Comparison of ENCODE assay signal across 8 cellular contexts in genomic region chr2:110383163-110384048, GRCh38.
A peak's percentile ranks its signal among the peaks of the same experiment; 100 is the strongest.
DNase-seq lines count a peak whose midpoint lies in the region; ATAC-seq, FAIRE-seq and TF ChIP-seq lines count a peak whose summit lies in the region.
"Not testable (repeated sequence)": the region's sequence is repeated elsewhere in the genome, so short reads cannot be mapped to it uniquely, and the experiment has no call there.

No MANE protein-coding gene starts in this region.

- POLR2A ChIA-PET in GM12878 (lab: Charles Lee); naive thymus-derived CD8-positive, alpha-beta T cell (lab: Charles Lee): not testable (repeated sequence)

- not testable (repeated sequence) for H2AFZ ChIP-seq in GM12878 (ENCODE audit: control insufficient read depth, low read depth, low read length)

- H3K79me2 ChIP-seq in GM12878 (ENCODE audit: control insufficient read depth, insufficient read depth, low read length) = not testable (repeated sequence)

- in situ Hi-C loops in GM12878 (cut with MboI) = not testable (repeated sequence)

- not testable (repeated sequence) for H3K36me3 ChIP-seq in GM12878 (ENCODE audit: control insufficient read depth in 2 of 2, insufficient read depth in 2 of 2, low read length in 1 of 2); upper lobe of left lung

- not testable (repeated sequence) for H3K9ac ChIP-seq in GM12878 (ENCODE audit: control insufficient read depth, insufficient read depth, low read length)

- H3K27me3 ChIP-seq in GM12878 (replicated peaks in 1 of 2; ENCODE audit: control insufficient read depth in 2 of 2, insufficient read depth in 2 of 2, low read length in 1 of 2); upper lobe of left lung: not testable (repeated sequence)

- BruUV-seq in GM12878 (replicated peaks; lab: Mats Ljungman, UMichigan) = not testable (repeated sequence)

- H3K4me3 ChIP-seq in GM12878, upper lobe of left lung: not testable (repeated sequence)

- WGBS in GM12878 (ENCODE audit: insufficient coverage, insufficient replicate concordance, low lambda C conversion rate, missing lambda C conversion rate) = no CpG with 5 or more reads among the region's 75 CpGs
- no CpG with 5 or more reads among the region's 75 CpGs for WGBS in upper lobe of left lung, 2 donors

- TF ChIP-seq CTCF in GM12878 (IDR thresholded peaks at IDR 0.05 in 2 of 3, conservative IDR thresholded peaks at IDR 0.05 in 1 of 3; ENCODE audit: control insufficient read depth in 2 of 3, extremely low read depth in 1 of 3, insufficient read depth in 1 of 3, low read depth in 3 of 3, low read length in 3 of 3); upper lobe of left lung (IDR thresholded peaks at IDR 0.05): not testable (repeated sequence)

- TF ChIP-seq RAD21 in GM12878 (IDR thresholded peaks at IDR 0.05; ENCODE audit: insufficient read depth, low read depth, low read length) = not testable (repeated sequence)

- not testable (repeated sequence) for H3K4me1 Mint-ChIP-seq in T-helper 17 cell; naive thymus-derived CD8-positive, alpha-beta T cell

- ATAC-seq in GM21723 (IDR thresholded peaks at IDR 0.05; ENCODE audit: unreplicated experiment) (peak; percentile 76), HG03175 (IDR thresholded peaks at IDR 0.05; ENCODE audit: unreplicated experiment) (peak; percentile 60), T-helper 17 cell (peak; percentile 92), GM12878 (peak; percentile 94), left ventricle myocardium superior (peak; percentile 88), upper lobe of left lung (ENCODE audit: low FRiP score in 2 of 2) (peak; percentile 84 to 87)
- ATAC-seq in naive thymus-derived CD8-positive, alpha-beta T cell = peak; percentile 93 to 94

- H3K4me1 ChIP-seq in GM12878 (ENCODE audit: control insufficient read depth, insufficient read depth, low read length); upper lobe of left lung: not testable (repeated sequence)

- RAD21 ChIA-PET in GM12878 (lab: Charles Lee; ENCODE audit: unreplicated experiment) = not testable (repeated sequence)

- not testable (repeated sequence) for H3K27ac ChIP-seq in GM12878 (ENCODE audit: control insufficient read depth, insufficient read depth); upper lobe of left lung

- not testable (repeated sequence) for H3K9me3 Mint-ChIP-seq in naive thymus-derived CD8-positive, alpha-beta T cell

- not testable (repeated sequence) for H3K27me3 Mint-ChIP-seq in T-helper 17 cell; naive thymus-derived CD8-positive, alpha-beta T cell

- not testable (repeated sequence) for H3K36me3 Mint-ChIP-seq in T-helper 17 cell (ENCODE audit: low read depth); naive thymus-derived CD8-positive, alpha-beta T cell

- H3K9me3 ChIP-seq in T-helper 17 cell (ENCODE audit: control insufficient read depth, low read length, poor library complexity, severe bottlenecking); GM12878 (replicated peaks; ENCODE audit: control insufficient read depth, insufficient read depth, low read length); upper lobe of left lung: not testable (repeated sequence)

- not testable (repeated sequence) for H3K4me3 Mint-ChIP-seq in T-helper 17 cell; naive thymus-derived CD8-positive, alpha-beta T cell

- TF ChIP-seq EP300 in GM12878 (IDR thresholded peaks at IDR 0.05; ENCODE audit: borderline replicate concordance in 1 of 2, control insufficient read depth in 1 of 2, low read depth in 2 of 2, low read length in 2 of 2); upper lobe of left lung (IDR thresholded peaks at IDR 0.05): not testable (repeated sequence)

- H3K27ac Mint-ChIP-seq in T-helper 17 cell; naive thymus-derived CD8-positive, alpha-beta T cell: not testable (repeated sequence)

- SMC1A ChIA-PET in GM12878 (lab: Charles Lee; ENCODE audit: uncharacterized antibody, unreplicated experiment) = not testable (repeated sequence)

- FAIRE-seq in GM12891 (lab: Jason Lieb, UNC) = peak; percentile 90
- FAIRE-seq in GM12878 (lab: Jason Lieb, UNC) = peak; percentile 35

- TF ChIP-seq POLR2A in GM12891 (IDR thresholded peaks at IDR 0.05; ENCODE audit: low read depth, low read length); GM12878 (IDR thresholded peaks at IDR 0.05; ENCODE audit: low read depth, low read length); upper lobe of left lung (IDR thresholded peaks at IDR 0.05): not testable (repeated sequence)

- CTCF ChIA-PET in GM12878 (lab: Yijun Ruan, JAX) = not testable (repeated sequence)

- not testable (repeated sequence) for DNase-seq in GM12891 (ENCODE audit: insufficient read length, low spot score); T-helper 17 cell; GM12878 (ENCODE audit: low read depth, low spot score); left ventricle myocardium superior; naive thymus-derived CD8-positive, alpha-beta T cell; upper lobe of left lung

- not testable (repeated sequence) for H4K20me1 ChIP-seq in GM12878 (ENCODE audit: control insufficient read depth, insufficient read depth)

- intact Hi-C loops in GM12878 (cut with micrococcal nuclease; ENCODE audit: unreplicated experiment); left ventricle myocardium superior (cut with micrococcal nuclease): not testable (repeated sequence)

- H3K4me2 ChIP-seq in GM12878 (ENCODE audit: control insufficient read depth, insufficient read depth) = not testable (repeated sequence)
